Comparison of ENCODE assay signal across 23 cellular contexts in the genomic region with DNA sequence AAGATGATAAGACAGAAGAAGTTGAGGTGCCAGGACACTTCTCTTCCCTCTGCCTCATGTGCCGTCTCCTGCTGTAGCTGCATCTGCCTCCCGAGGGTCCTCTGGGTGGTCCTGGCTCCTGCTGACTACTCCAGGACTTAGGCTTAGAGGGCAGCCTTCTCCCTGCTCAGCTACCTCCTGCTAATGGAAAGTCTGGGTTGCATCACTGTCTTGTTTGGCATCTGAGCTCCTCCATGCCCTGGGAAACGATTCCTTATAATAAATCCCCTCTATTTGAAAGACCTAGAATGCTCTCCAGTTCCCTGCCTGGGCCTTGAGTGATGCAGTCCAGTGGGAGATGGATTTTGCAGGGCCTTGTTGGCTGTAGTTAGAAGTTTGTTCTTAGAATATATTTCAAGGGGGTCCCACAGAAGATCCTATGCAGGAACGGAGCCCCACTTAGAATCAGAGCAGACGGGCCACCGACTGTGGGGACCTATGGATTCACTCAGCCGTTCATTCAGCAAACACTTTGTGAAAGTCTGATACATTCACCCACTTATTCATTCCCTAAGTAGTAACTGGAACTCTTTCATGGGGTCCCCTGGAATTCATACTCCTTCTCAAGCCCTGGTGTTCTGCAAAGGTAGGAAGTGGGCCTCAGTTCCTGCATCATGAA.
"Had no signal": no experiment of that assay in that cellular context is flagged by ENCODE, and none has a peak within 500 bp of the region (broad histone marks: within the 10 kb centered on the region; RNA-seq: fewer than 3 reads in every experiment).

No MANE protein-coding gene starts in this region.

- H3K4me1 Mint-ChIP-seq: immature natural killer cell, mesothelial cell of epicardium, naive B cell had no signal

- H3K27ac Mint-ChIP-seq: immature natural killer cell; mesothelial cell of epicardium; naive B cell; nephron progenitor cell; progenitor cell of endocrine pancreas; stimulated activated effector memory CD8-positive, alpha-beta T cell treated with anti-CD3 and anti-CD28 coated beads, Interleukin-12 subunit alpha, Interleukin-12 subunit beta, amount 100 ng/mL, for 72 hours; type B pancreatic cell had no signal

- H3K9me3 ChIP-seq: colonic mucosa, mucosa of descending colon, right atrium auricular region, stomach, testis, tibial artery had no signal

- H3K4me3 Mint-ChIP-seq: immature natural killer cell; mesothelial cell of epicardium; nephron progenitor cell; stimulated activated effector memory CD8-positive, alpha-beta T cell treated with anti-CD3 and anti-CD28 coated beads, Interleukin-12 subunit alpha, Interleukin-12 subunit beta, amount 100 ng/mL, for 72 hours; type B pancreatic cell had no signal

- H3K9me3 Mint-ChIP-seq: immature natural killer cell; mesothelial cell of epicardium; naive B cell; stimulated activated effector memory CD8-positive, alpha-beta T cell treated with anti-CD3 and anti-CD28 coated beads, Interleukin-12 subunit alpha, Interleukin-12 subunit beta, amount 100 ng/mL, for 72 hours; type B pancreatic cell had no signal

- H3K36me3 Mint-ChIP-seq: immature natural killer cell, mesothelial cell of epicardium, naive B cell, type B pancreatic cell had no signal

- DNase-seq: colonic mucosa; dermis blood vessel endothelial cell; hypothalamus; immature natural killer cell; islet precursor cell; kidney glomerular epithelial cell; mesenchymal stem cell; mucosa of descending colon; naive B cell; nephron progenitor cell; stimulated activated CD4-positive, alpha-beta T cell treated with anti-CD3 and anti-CD28 coated beads, Interleukin-12 subunit alpha, Interleukin-12 subunit beta, amount 100 ng/mL, for 4 hours; stimulated activated CD4-positive, alpha-beta T cell treated with anti-CD3 and anti-CD28 coated beads, Interleukin-1b, Interleukin-23, amount 100 ng/mL, for 48 hours; stimulated activated CD4-positive, alpha-beta T cell treated with anti-CD3 and anti-CD28 coated beads, Interleukin-4, amount 100 ng/mL, for 1 hour; stimulated activated naive CD4-positive, alpha-beta T cell treated with Interleukin-2 at 50 U/mL for 16 hours; stomach had no signal

- ATAC-seq: mucosa of descending colon; sciatic nerve; stimulated activated effector memory CD8-positive, alpha-beta T cell treated with anti-CD3 and anti-CD28 coated beads, Interleukin-12 subunit alpha, Interleukin-12 subunit beta, amount 100 ng/mL, for 72 hours had no signal
